10 cellular contexts compared by ENCODE assay signal in the genomic region with DNA sequence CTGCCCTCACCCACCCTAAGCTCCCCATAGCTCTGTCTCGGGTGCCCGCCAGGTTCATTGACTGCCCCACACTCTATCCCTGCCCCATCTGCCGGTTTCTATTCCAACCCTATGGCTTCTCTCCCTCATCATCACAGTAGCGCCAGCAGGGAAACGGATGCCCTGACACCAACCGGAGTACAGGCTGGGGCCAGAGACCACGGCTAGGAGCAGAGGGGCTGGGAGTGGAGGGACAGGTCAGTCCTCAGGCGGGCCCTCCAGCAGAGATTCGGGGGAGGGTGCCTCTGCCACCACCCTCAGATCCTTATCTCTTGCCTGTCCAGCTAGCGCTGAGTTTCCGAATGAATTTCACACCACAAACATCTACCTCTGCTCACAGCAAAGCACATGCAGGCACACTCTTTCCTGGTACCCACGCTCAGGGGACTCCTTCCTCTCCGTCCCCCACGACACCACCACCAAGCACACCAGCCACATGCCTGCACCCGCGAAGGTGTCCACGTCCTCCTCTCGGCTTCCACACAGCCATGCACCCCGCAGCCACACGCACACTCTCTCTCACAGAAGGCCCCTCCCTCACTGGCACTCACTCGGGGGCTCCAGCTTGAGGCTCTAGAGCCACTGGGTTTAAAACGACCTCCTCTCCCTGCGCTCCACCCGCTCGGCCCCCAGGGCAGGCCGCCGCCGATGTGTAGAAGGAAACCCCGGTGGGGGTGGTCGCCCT. TPM values are rescaled to one million over a fixed set of nuclear protein-coding genes. Genes with fewer than 3 reads are reported as not detected.
DNase-seq lines count a peak whose midpoint lies in the region; TF ChIP-seq lines count a peak whose summit lies in the region.
"Had no signal": no experiment of that assay in that cellular context is flagged by ENCODE, and none has a peak within 500 bp of the region (broad histone marks: within the 10 kb centered on the region; RNA-seq: fewer than 3 reads in every experiment).

No MANE protein-coding gene starts in this region.

- H3K4me2 ChIP-seq in neural cell (ENCODE audit: low read length), result no peak overlapping the region

- intact Hi-C loops in left ventricle myocardium inferior (cut with micrococcal nuclease), result no loop called here
- intact Hi-C loops in dorsolateral prefrontal cortex (cut with DNase I), result no loop called here
- intact Hi-C loops in ovary (cut with DNase I), result no loop called here

- TF ChIP-seq POLR2A in ovary (IDR thresholded peaks at IDR 0.05), result no peak

- no peaks in the 10 kb centered on the region for H3K36me3 ChIP-seq in left ventricle myocardium inferior
- H3K36me3 ChIP-seq in right atrium auricular region, result no peaks in the 10 kb centered on the region
- no peaks in the 10 kb centered on the region for H3K36me3 ChIP-seq in neural cell (ENCODE audit: insufficient read depth, low read length)
- H3K36me3 ChIP-seq in ovary, result no peaks in the 10 kb centered on the region
- H3K36me3 ChIP-seq: brain microvascular endothelial cell had no signal

- H3K9me3 ChIP-seq in left ventricle myocardium inferior (replicated peaks), result no peaks in the 10 kb centered on the region
- no peaks in the 10 kb centered on the region for H3K9me3 ChIP-seq in right atrium auricular region
- H3K9me3 ChIP-seq in neural cell (ENCODE audit: low read length), result no peaks in the 10 kb centered on the region
- H3K9me3 ChIP-seq in ovary, result no peaks in the 10 kb centered on the region

- TF ChIP-seq EP300 in neural cell (conservative IDR thresholded peaks at IDR 0.05; ENCODE audit: poor library complexity, severe bottlenecking) (no peak), ovary (IDR thresholded peaks at IDR 0.05) (no peak)

- POLR2A ChIA-PET in GM10248 (lab: Yijun Ruan, JAX), result no interaction called here

- no peaks in the 10 kb centered on the region for H3F3A ChIP-seq in neural cell (ENCODE audit: insufficient read depth, low read length, poor library complexity, severe bottlenecking)

- H3K4me1 ChIP-seq in left ventricle myocardium inferior, result peaks cover 55% of the 10 kb centered on the region
- H3K4me1 ChIP-seq in right atrium auricular region, result peaks cover 0 to 35% of the 10 kb centered on the region in 2 donors
- H3K4me1 ChIP-seq in ovary (ENCODE audit: insufficient read depth), result peaks cover 6% of the 10 kb centered on the region

- CTCF ChIA-PET in GM10248 (lab: Yijun Ruan, JAX), result no interaction called here

- H3K9ac ChIP-seq in neural cell (ENCODE audit: low read length), result no peak overlapping the region

- TF ChIP-seq CTCF in left ventricle myocardium inferior (IDR thresholded peaks at IDR 0.05; ENCODE audit: borderline replicate concordance) (no peak), right atrium auricular region (IDR thresholded peaks at IDR 0.05) (no peak), dorsolateral prefrontal cortex (IDR thresholded peaks at IDR 0.05 in 54 of 56, conservative IDR thresholded peaks at IDR 0.05 in 2 of 56; ENCODE audit: low read depth in 1 of 56, partially characterized antibody in 56 of 56) (no peak), neural cell (IDR thresholded peaks at IDR 0.05; ENCODE audit: poor library complexity, severe bottlenecking) (no peak), ovary (IDR thresholded peaks at IDR 0.05) (no peak), GM10248 (IDR thresholded peaks at IDR 0.05; ENCODE audit: control extremely low read depth, extremely low read depth, low read depth, missing control alignments) (no peak)

- peaks cover 93% of the 10 kb centered on the region for H3K27me3 ChIP-seq in left ventricle myocardium inferior (ENCODE audit: low read depth)
- H3K27me3 ChIP-seq in right atrium auricular region, result peaks cover 11 to 40% of the 10 kb centered on the region in 2 donors
- peaks cover 0 to 83% (median 70%) of the 10 kb centered on the region in 45 donors for H3K27me3 ChIP-seq in dorsolateral prefrontal cortex
- peaks cover 88% of the 10 kb centered on the region for H3K27me3 ChIP-seq in neural cell (ENCODE audit: insufficient read depth, low read depth, low read length)
- H3K27me3 ChIP-seq in ovary, result no peaks in the 10 kb centered on the region

- H3K4me3 ChIP-seq in left ventricle myocardium inferior (peak overlapping the region; percentile 61), right atrium auricular region (peak overlapping the region in 1 of 2 donors; percentile 38), dorsolateral prefrontal cortex (peak overlapping the region in 52 of 59 donors; percentile 7 to 61 (median 32)), neural cell (ENCODE audit: low read length) (peak overlapping the region; percentile 43), ovary (no peak overlapping the region)

- no peak for TF ChIP-seq RAD21 in neural cell (conservative IDR thresholded peaks at IDR 0.05)

- DNase-seq in left ventricle myocardium inferior (no peak), right atrium auricular region (ENCODE audit: low spot score) (no peak), dorsolateral prefrontal cortex (peak in 1 of 10 donors; percentile 20), ovary (no peak), GM10248 (ENCODE audit: extremely low spot score) (no peak), T-helper 9 cell (no peak), globus pallidus (ENCODE audit: low spot score) (no peak)
- DNase-seq: brain microvascular endothelial cell had no signal

- H3K9me2 ChIP-seq in neural cell (ENCODE audit: insufficient read depth, low read length), result no peaks in the 10 kb centered on the region

- H3K27ac ChIP-seq in left ventricle myocardium inferior (replicated peaks) (peak overlapping the region; percentile 44), right atrium auricular region (no peak overlapping the region), dorsolateral prefrontal cortex (peak overlapping the region in 2 of 59 donors; percentile 13 to 36), neural cell (ENCODE audit: low read length) (no peak overlapping the region), ovary (no peak overlapping the region)
- H3K27ac ChIP-seq: brain microvascular endothelial cell, C4-2B had no signal

- 4 to 6% (median 5%) methylated on average over 30 of the region's 30 CpGs for WGBS in ovary, 3 donors

- no peak overlapping the region for H2AFZ ChIP-seq in neural cell (ENCODE audit: low read depth, low read length)

- no peaks in the 10 kb centered on the region for H3K79me2 ChIP-seq in neural cell (replicated peaks; ENCODE audit: insufficient read depth, low read length)

- no peaks in the 10 kb centered on the region for H4K20me1 ChIP-seq in neural cell (ENCODE audit: insufficient read depth)

TF ChIP-seq in neural cell, 6 proteins besides CTCF, POLR2A, EP300 and RAD21:
- no peak for TF ChIP-seq TAF1 (IDR thresholded peaks at IDR 0.05; ENCODE audit: low read depth)
- no peak for TF ChIP-seq SMC3 (conservative IDR thresholded peaks at IDR 0.05; ENCODE audit: poor library complexity)
- TF ChIP-seq EZH2 (IDR thresholded peaks at IDR 0.05; ENCODE audit: borderline replicate concordance, insufficient read depth, low read length, poor library complexity, severe bottlenecking), result no peak
- no peak for TF ChIP-seq MXI1 (conservative IDR thresholded peaks at IDR 0.05; ENCODE audit: poor library complexity, severe bottlenecking)
- TF ChIP-seq POLR2AphosphoS5 (IDR thresholded peaks at IDR 0.05), result no peak
- TF ChIP-seq, protein P1, sequence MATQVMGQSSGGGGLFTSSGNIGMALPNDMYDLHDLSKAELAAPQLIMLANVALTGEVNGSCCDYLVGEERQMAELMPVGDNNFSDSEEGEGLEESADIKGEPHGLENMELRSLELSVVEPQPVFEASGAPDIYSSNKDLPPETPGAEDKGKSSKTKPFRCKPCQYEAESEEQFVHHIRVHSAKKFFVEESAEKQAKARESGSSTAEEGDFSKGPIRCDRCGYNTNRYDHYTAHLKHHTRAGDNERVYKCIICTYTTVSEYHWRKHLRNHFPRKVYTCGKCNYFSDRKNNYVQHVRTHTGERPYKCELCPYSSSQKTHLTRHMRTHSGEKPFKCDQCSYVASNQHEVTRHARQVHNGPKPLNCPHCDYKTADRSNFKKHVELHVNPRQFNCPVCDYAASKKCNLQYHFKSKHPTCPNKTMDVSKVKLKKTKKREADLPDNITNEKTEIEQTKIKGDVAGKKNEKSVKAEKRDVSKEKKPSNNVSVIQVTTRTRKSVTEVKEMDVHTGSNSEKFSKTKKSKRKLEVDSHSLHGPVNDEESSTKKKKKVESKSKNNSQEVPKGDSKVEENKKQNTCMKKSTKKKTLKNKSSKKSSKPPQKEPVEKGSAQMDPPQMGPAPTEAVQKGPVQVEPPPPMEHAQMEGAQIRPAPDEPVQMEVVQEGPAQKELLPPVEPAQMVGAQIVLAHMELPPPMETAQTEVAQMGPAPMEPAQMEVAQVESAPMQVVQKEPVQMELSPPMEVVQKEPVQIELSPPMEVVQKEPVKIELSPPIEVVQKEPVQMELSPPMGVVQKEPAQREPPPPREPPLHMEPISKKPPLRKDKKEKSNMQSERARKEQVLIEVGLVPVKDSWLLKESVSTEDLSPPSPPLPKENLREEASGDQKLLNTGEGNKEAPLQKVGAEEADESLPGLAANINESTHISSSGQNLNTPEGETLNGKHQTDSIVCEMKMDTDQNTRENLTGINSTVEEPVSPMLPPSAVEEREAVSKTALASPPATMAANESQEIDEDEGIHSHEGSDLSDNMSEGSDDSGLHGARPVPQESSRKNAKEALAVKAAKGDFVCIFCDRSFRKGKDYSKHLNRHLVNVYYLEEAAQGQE (IDR thresholded peaks at IDR 0.05; ENCODE audit: borderline replicate concordance), result no peak

RNA-seq across cellular contexts. Expression of a gene that starts 7.2 kb away (rescaled TPM):
- total RNA-seq in left ventricle myocardium inferior, result 4.3 TPM
- total RNA-seq in right atrium auricular region, result 1 to 10 TPM; 3.1 to 4.1 TPM
- total RNA-seq in dorsolateral prefrontal cortex, result 10 to 100 TPM in 7 of 120 experiments, 1 to 10 TPM in 113; 1.4 to 13.7 (median 5.1) TPM
- not detected in 2 replicates for polyA plus RNA-seq in neural cell
- not detected in 2 replicates for polyA minus RNA-seq in neural cell
- total RNA-seq in ovary, result 1 to 10 TPM; 1.2 to 4.7 (median 2.1) TPM
- 1 to 10 TPM; 2.4 to 4.1 TPM for polyA plus RNA-seq in ovary

RNA-seq across cellular contexts. Expression of a gene that starts 35.0 kb away (rescaled TPM):
- total RNA-seq in left ventricle myocardium inferior, result not detected
- total RNA-seq in right atrium auricular region, result 10 to 100 TPM in 1 of 2 donors, 1 to 10 TPM in 1; 3.1 to 10.6 TPM
- total RNA-seq in dorsolateral prefrontal cortex, result 1 to 10 TPM in 9 of 120 experiments, under 1 TPM in 11, not detected in 100; 0.60 to 2.1 (median 0.99) TPM
- polyA plus RNA-seq in neural cell, result not detected in 2 replicates
- not detected in 2 replicates for polyA minus RNA-seq in neural cell
- total RNA-seq in ovary, result 10 to 100 TPM in 1 of 7 donors, 1 to 10 TPM in 2, under 1 TPM in 2, not detected in 2; 0.36 to 66.1 (median 3.1) TPM
- polyA plus RNA-seq in ovary, result under 1 TPM; 0.42 to 0.61 TPM
